22 cellular contexts compared by ENCODE assay signal in genomic region chr2:46936566-46936965, GRCh38. TPM values are rescaled to one million over a fixed set of nuclear protein-coding genes. Genes with fewer than 3 reads are reported as not detected.
DNase-seq lines count a peak whose midpoint lies in the region; ATAC-seq and TF ChIP-seq lines count a peak whose summit lies in the region.
"Had no signal": no experiment of that assay in that cellular context is flagged by ENCODE, and none has a peak within 500 bp of the region (broad histone marks: within the 10 kb centered on the region; RNA-seq: fewer than 3 reads in every experiment).

No MANE protein-coding gene starts in this region.

- H3K36me3 ChIP-seq in adipocyte (ENCODE audit: control insufficient read depth, insufficient read depth, low read length, severe bottlenecking) (no peaks in the 10 kb centered on the region), osteoblast (ENCODE audit: insufficient read depth, low read length) (no peaks in the 10 kb centered on the region)
- H3K36me3 ChIP-seq: BLaER1 treated with 17β-estradiol and CSF1 and Interleukin-3, amounts not matched to agents 10 nM and 100 nM; MG63 had no signal

- H3K27me3 Mint-ChIP-seq in HFFc6 (ENCODE audit: insufficient read depth), result peaks cover under 1% of the 10 kb centered on the region; the same call in 1 of the 2 replicates
- H3K27me3 Mint-ChIP-seq: CD4-positive, alpha-beta T cell had no signal

- no peak overlapping the region for H2AFZ ChIP-seq in osteoblast (ENCODE audit: low read length)

- DNase-seq in AG10803 (ENCODE audit: low read depth), result peak; percentile 70
- peak; percentile 30 for DNase-seq in HFFc6
- peak; percentile 24 for DNase-seq in adipocyte (ENCODE audit: low read depth)
- DNase-seq in osteoblast (ENCODE audit: insufficient read length, low spot score, missing footprints), result no peak
- DNase-seq in NCI-H2081 (lab: John Stamatoyannopoulos, UW), result no peak
- no peak for DNase-seq in activated CD4-positive, CD25-positive, alpha-beta regulatory T cell (lab: John Stamatoyannopoulos, UW)
- DNase-seq: 8988T; ACHN; CD4-positive, alpha-beta T cell; GDM1; KG1; MG63; NCI-H1105 treated with DMSO at 0.1 percent for 48 hours; NCI-H2029; NCI-H446 treated with DMSO at 0.1 percent for 48 hours; NCI-H526; NCI-H82; NK-92 treated with Interleukin-12 subunit alpha and Interleukin-12 subunit beta, amount 100 ng/mL, for 24 hours; Right ventricle myocardium superior had no signal

- no peak overlapping the region for H3K4me3 ChIP-seq in AG10803 (ENCODE audit: low read length)
- no peak overlapping the region for H3K4me3 ChIP-seq in adipocyte (ENCODE audit: low read length)
- H3K4me3 ChIP-seq in osteoblast (ENCODE audit: insufficient read depth, low read length), result no peak overlapping the region
- H3K4me3 ChIP-seq: BLaER1 treated with 17β-estradiol and CSF1 and Interleukin-3, amounts not matched to agents 10 nM and 100 nM; MG63 had no signal

- H3K9ac ChIP-seq in adipocyte (ENCODE audit: low read length), result no peak overlapping the region
- H3K9ac ChIP-seq: BLaER1 treated with 17β-estradiol and CSF1 and Interleukin-3, amounts not matched to agents 10 nM and 100 nM had no signal

- TF ChIP-seq CTCF in AG10803 (conservative IDR thresholded peaks at IDR 0.05; ENCODE audit: low read length) (no peak), HFFc6 (IDR thresholded peaks at IDR 0.05) (no peak), osteoblast (IDR thresholded peaks at IDR 0.05; ENCODE audit: extremely low read depth, low read depth, low read length) (no peak)

- H3K4me1 Mint-ChIP-seq in HFFc6 (ENCODE audit: low read depth), result peaks cover 44% of the 10 kb centered on the region

- peaks cover 6% of the 10 kb centered on the region for H3K79me2 ChIP-seq in osteoblast (ENCODE audit: insufficient read depth, low read length)

- H3K9me3 ChIP-seq in adipocyte (ENCODE audit: control insufficient read depth, low read length), result no peaks in the 10 kb centered on the region
- H3K9me3 ChIP-seq in osteoblast (ENCODE audit: low read depth, low read length), result no peaks in the 10 kb centered on the region
- H3K9me3 ChIP-seq: BLaER1 treated with 17β-estradiol and CSF1 and Interleukin-3, amounts not matched to agents 10 nM and 100 nM; MG63 had no signal

- no peak for ATAC-seq in HG03439 (IDR thresholded peaks at IDR 0.05; ENCODE audit: unreplicated experiment)
- ATAC-seq: HCT116 had no signal

- no peaks in the 10 kb centered on the region for H4K20me1 ChIP-seq in osteoblast (ENCODE audit: insufficient read depth, low read length)
- H4K20me1 ChIP-seq: BLaER1 treated with 17β-estradiol and CSF1 and Interleukin-3, amounts not matched to agents 10 nM and 100 nM had no signal

- no peak overlapping the region for H3K4me3 Mint-ChIP-seq in HFFc6
- H3K4me3 Mint-ChIP-seq: CD4-positive, alpha-beta T cell had no signal

- H3K9me3 Mint-ChIP-seq in HFFc6, result no peaks in the 10 kb centered on the region
- H3K9me3 Mint-ChIP-seq: CD4-positive, alpha-beta T cell had no signal

- no peaks in the 10 kb centered on the region for H3K27me3 ChIP-seq in adipocyte (replicated peaks; ENCODE audit: control insufficient read depth, insufficient read depth, low read length)
- H3K27me3 ChIP-seq in osteoblast (ENCODE audit: insufficient read depth, low read length), result no peaks in the 10 kb centered on the region
- H3K27me3 ChIP-seq: BLaER1 treated with 17β-estradiol and CSF1 and Interleukin-3, amounts not matched to agents 10 nM and 100 nM; MG63 had no signal

- H3K27ac Mint-ChIP-seq in HFFc6, result peak overlapping the region; percentile 67; the same call in 1 of the 2 replicates

- H3K4me1 ChIP-seq in adipocyte (ENCODE audit: control insufficient read depth, insufficient read depth, low read length), result peaks cover 10% of the 10 kb centered on the region
- H3K4me1 ChIP-seq in osteoblast (ENCODE audit: insufficient read depth, low read length), result peaks cover 17% of the 10 kb centered on the region

- no peak overlapping the region for H3K4me2 ChIP-seq in osteoblast (ENCODE audit: insufficient read depth, low read length)
- H3K4me2 ChIP-seq: BLaER1 treated with 17β-estradiol and CSF1 and Interleukin-3, amounts not matched to agents 10 nM and 100 nM had no signal

- H3K27ac ChIP-seq in osteoblast (ENCODE audit: low read depth, low read length), result peak overlapping the region; percentile 5
- H3K27ac ChIP-seq: BLaER1 treated with 17β-estradiol and CSF1 and Interleukin-3, amounts not matched to agents 10 nM and 100 nM had no signal

- 0 out of 2 replicates have a peak, but pooled peaks cover under 1% of the 10 kb centered on the region for H3K36me3 Mint-ChIP-seq in HFFc6 (ENCODE audit: low read depth)

RNA-seq across cellular contexts. Expression of gene TTC7A, which starts 4.5 kb away (rescaled TPM):
- 10 to 100 TPM; 17.6 to 27.7 (median 23.2) TPM for total RNA-seq in HFFc6 (2021; fragmentation: NEBNext Ultra II Directional; extraction: Animal tissue kit (Norgen Biotek cat#: 25700))
- 41.0 and 44.5 TPM in 2 replicates for total RNA-seq in osteoblast

RNA-seq across cellular contexts. Expression of gene MCFD2, which starts 21.0 kb away (rescaled TPM):
- 100 to 1,000 TPM; 379 to 441 (median 410) TPM for total RNA-seq in HFFc6 (2021; fragmentation: NEBNext Ultra II Directional; extraction: Animal tissue kit (Norgen Biotek cat#: 25700))
- total RNA-seq in osteoblast, result 136 and 185 TPM in 2 replicates

Comparison
In these comparisons a context has a peak if more than half of its experiments do, and no peak if none do; other contexts are left out.
1. DNase-seq: peak in AG10803 (single experiment), HFFc6 (single experiment) and adipocyte (single experiment); none in osteoblast (single experiment), NCI-H2081 (0 of 2) and activated CD4-positive, CD25-positive, alpha-beta regulatory T cell (0 of 4).